Comparison of ENCODE assay signal across 14 cellular contexts in the genomic region with DNA sequence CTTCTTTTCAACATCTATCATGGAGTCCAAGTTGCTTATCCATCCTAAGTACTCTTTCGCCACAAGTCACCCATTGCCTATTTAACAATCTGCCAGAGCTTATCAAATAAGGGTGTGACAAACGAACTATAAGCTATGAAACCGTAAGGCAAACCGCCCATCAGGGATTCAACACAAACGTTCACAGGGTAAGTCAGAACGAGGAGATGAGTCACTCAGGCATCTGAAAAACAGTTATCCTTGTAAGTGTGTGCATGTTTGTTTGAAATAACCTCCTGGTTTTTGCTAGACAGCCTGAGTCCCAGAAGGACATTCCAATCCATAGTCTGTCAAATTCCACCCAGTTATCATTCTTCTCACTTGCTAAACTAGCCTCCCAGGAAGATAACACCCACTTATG.
DNase-seq lines count a peak whose midpoint lies in the region; ATAC-seq, FAIRE-seq and TF ChIP-seq lines count a peak whose summit lies in the region.
"Had no signal": no experiment of that assay in that cellular context is flagged by ENCODE, and none has a peak within 500 bp of the region (broad histone marks: within the 10 kb centered on the region; RNA-seq: fewer than 3 reads in every experiment).

No MANE protein-coding gene starts in this region.

- H3K36me3 ChIP-seq in breast epithelium: no peaks in the 10 kb centered on the region
- no peaks in the 10 kb centered on the region for H3K36me3 ChIP-seq in SK-N-SH (replicated peaks in 1 of 2; ENCODE audit: control insufficient read depth in 1 of 2, insufficient read depth in 2 of 2, low read length in 1 of 2)
- H3K36me3 ChIP-seq in naive thymus-derived CD4-positive, alpha-beta T cell (ENCODE audit: control insufficient read depth in 2 of 3, insufficient read depth in 3 of 3, low read length in 3 of 3): no peaks in the 10 kb centered on the region
- no peaks in the 10 kb centered on the region for H3K36me3 ChIP-seq in uterus
- H3K36me3 ChIP-seq: suprapubic skin had no signal

- H3K9ac ChIP-seq in SK-N-SH: no peak overlapping the region

- H3K4me1 ChIP-seq in breast epithelium (no peaks in the 10 kb centered on the region), SK-N-SH (ENCODE audit: control insufficient read depth in 1 of 2, insufficient read depth in 2 of 2, low read depth in 1 of 2, low read length in 1 of 2) (no peaks in the 10 kb centered on the region), uterus (no peaks in the 10 kb centered on the region)
- H3K4me1 ChIP-seq in naive thymus-derived CD4-positive, alpha-beta T cell (ENCODE audit: control insufficient read depth in 2 of 2, insufficient read depth in 2 of 2, low read length in 2 of 2): no peaks in the 10 kb centered on the region
- H3K4me1 ChIP-seq: suprapubic skin had no signal

- H2AFZ ChIP-seq in SK-N-SH (ENCODE audit: low read depth): no peak overlapping the region

- H3K4me3 ChIP-seq in breast epithelium (no peak overlapping the region), SK-N-SH (ENCODE audit: low read depth in 2 of 2, low read length in 1 of 2) (no peak overlapping the region), fibroblast of the aortic adventitia (ENCODE audit: low read depth, low read length) (no peak overlapping the region), uterus (no peak overlapping the region)
- H3K4me3 ChIP-seq in naive thymus-derived CD4-positive, alpha-beta T cell (ENCODE audit: low read length): no peak overlapping the region
- H3K4me3 ChIP-seq: suprapubic skin had no signal

- no peak for TF ChIP-seq RAD21 in SK-N-SH (IDR thresholded peaks at IDR 0.05; ENCODE audit: low read length)

- H3K4me3 Mint-ChIP-seq in MCF 10A (ENCODE audit: unreplicated experiment): no peak overlapping the region
- H3K4me3 Mint-ChIP-seq in naive thymus-derived CD4-positive, alpha-beta T cell: no peak overlapping the region
- H3K4me3 Mint-ChIP-seq in activated naive CD4-positive, alpha-beta T cell treated with anti-CD3 and anti-CD28 coated beads, Interleukin-2, amount 10 ng/mL, durations not matched to agents 7 days and 5 days: no peak overlapping the region
- H3K4me3 Mint-ChIP-seq: activated naive CD8-positive, alpha-beta T cell treated with anti-CD3 and anti-CD28 coated beads for 36 hours had no signal

- H3K27me3 ChIP-seq in breast epithelium (peaks cover 0 to 6% of the 10 kb centered on the region in 2 donors), SK-N-SH (ENCODE audit: insufficient read depth) (no peaks in the 10 kb centered on the region), uterus (no peaks in the 10 kb centered on the region)
- no peaks in the 10 kb centered on the region for H3K27me3 ChIP-seq in naive thymus-derived CD4-positive, alpha-beta T cell (ENCODE audit: control insufficient read depth in 2 of 2, insufficient read depth in 2 of 2, low read length in 2 of 2)

- no peaks in the 10 kb centered on the region for H3K79me2 ChIP-seq in SK-N-SH (ENCODE audit: insufficient read depth)

- H3K4me2 ChIP-seq in SK-N-SH: no peak overlapping the region

- intact Hi-C loops in MCF 10A (cut with micrococcal nuclease) (no loop called here), breast epithelium (cut with DNase I; ENCODE audit: low total_unique reads) (no loop called here), uterus (cut with DNase I; ENCODE audit: low total_unique reads) (no loop called here)
- intact Hi-C loops in naive thymus-derived CD4-positive, alpha-beta T cell (cut with micrococcal nuclease): no loop called here

- peak; percentile 74 for FAIRE-seq in urothelium cell line (lab: Jason Lieb, UNC)
- FAIRE-seq: colon had no signal

- TF ChIP-seq POLR2A in breast epithelium (IDR thresholded peaks at IDR 0.05) (no peak), uterus (IDR thresholded peaks at IDR 0.05) (no peak)

- no peak for ATAC-seq in naive thymus-derived CD4-positive, alpha-beta T cell

- 4% methylated on average over 6 of the region's 6 CpGs for WGBS in SK-N-SH (ENCODE audit: low lambda C conversion rate)

- no TSS peak for BruUV-seq in MCF 10A (replicated peaks; lab: Mats Ljungman, UMichigan)

- no peaks in the 10 kb centered on the region for H3F3A ChIP-seq in SK-N-SH (replicated peaks; ENCODE audit: insufficient read depth)

- no peaks in the 10 kb centered on the region for H3K9me3 Mint-ChIP-seq in MCF 10A (ENCODE audit: unreplicated experiment)
- H3K9me3 Mint-ChIP-seq in naive thymus-derived CD4-positive, alpha-beta T cell: peaks cover 0 to 11% (median 2%) of the 10 kb centered on the region in 11 donors
- H3K9me3 Mint-ChIP-seq in activated naive CD4-positive, alpha-beta T cell treated with anti-CD3 and anti-CD28 coated beads, Interleukin-2, amount 10 ng/mL, durations not matched to agents 7 days and 5 days: no peaks in the 10 kb centered on the region

- no peaks in the 10 kb centered on the region for H4K20me1 ChIP-seq in SK-N-SH (ENCODE audit: insufficient read depth)

- H3K27ac ChIP-seq in breast epithelium: no peak overlapping the region
- H3K27ac ChIP-seq in SK-N-SH (ENCODE audit: low read depth in 2 of 2, low read length in 1 of 2): no peak overlapping the region
- H3K27ac ChIP-seq in naive thymus-derived CD4-positive, alpha-beta T cell (ENCODE audit: low read depth, low read length): no peak overlapping the region
- no peak overlapping the region for H3K27ac ChIP-seq in uterus
- H3K27ac ChIP-seq: suprapubic skin had no signal

- CTCF ChIA-PET in MCF 10A (lab: Yijun Ruan, JAX) (interaction anchor here (1.7 kb wide), 1 partner anchor 21 kb away, joined by 4 read pairs; no protein-coding TSS in a partner anchor), SK-N-SH (lab: Yijun Ruan, JAX) (no interaction called here)
- CTCF ChIA-PET in naive thymus-derived CD4-positive, alpha-beta T cell (lab: Charles Lee): no interaction called here
- CTCF ChIA-PET in activated naive CD4-positive, alpha-beta T cell treated with anti-CD3 and anti-CD28 coated beads, Interleukin-2, amount 10 ng/mL, durations not matched to agents 7 days and 5 days (lab: Charles Lee): no interaction called here

- TF ChIP-seq EP300 in SK-N-SH (IDR thresholded peaks at IDR 0.05; ENCODE audit: borderline replicate concordance in 1 of 2, low read depth in 1 of 2, low read length in 1 of 2): no peak

- H3K36me3 Mint-ChIP-seq in MCF 10A (ENCODE audit: insufficient read depth, unreplicated experiment): no peaks in the 10 kb centered on the region
- no peaks in the 10 kb centered on the region for H3K36me3 Mint-ChIP-seq in naive thymus-derived CD4-positive, alpha-beta T cell
- H3K36me3 Mint-ChIP-seq in activated naive CD4-positive, alpha-beta T cell treated with anti-CD3 and anti-CD28 coated beads, Interleukin-2, amount 10 ng/mL, durations not matched to agents 7 days and 5 days: no peaks in the 10 kb centered on the region
- H3K36me3 Mint-ChIP-seq: activated naive CD8-positive, alpha-beta T cell treated with anti-CD3 and anti-CD28 coated beads for 36 hours had no signal

- no peak for TF ChIP-seq CTCF in MCF 10A (IDR thresholded peaks at IDR 0.05; ENCODE audit: unreplicated experiment)
- no peak for TF ChIP-seq CTCF in breast epithelium (IDR thresholded peaks at IDR 0.05)
- TF ChIP-seq CTCF in SK-N-SH (IDR thresholded peaks at IDR 0.05): no peak
- TF ChIP-seq CTCF in fibroblast of the aortic adventitia (IDR thresholded peaks at IDR 0.05; ENCODE audit: insufficient read depth, low read length): no peak
- TF ChIP-seq CTCF in uterus (IDR thresholded peaks at IDR 0.05): no peak

- no peaks in the 10 kb centered on the region for H3K27me3 Mint-ChIP-seq in MCF 10A (ENCODE audit: insufficient read depth, unreplicated experiment)
- peaks cover 0 to 13% (median 5%) of the 10 kb centered on the region in 5 donors for H3K27me3 Mint-ChIP-seq in naive thymus-derived CD4-positive, alpha-beta T cell
- H3K27me3 Mint-ChIP-seq in activated naive CD4-positive, alpha-beta T cell treated with anti-CD3 and anti-CD28 coated beads, Interleukin-2, amount 10 ng/mL, durations not matched to agents 7 days and 5 days: no peaks in the 10 kb centered on the region

- POLR2A ChIA-PET in MCF 10A (lab: Yijun Ruan, JAX) (interaction anchor here (0.6 kb wide), 1 partner anchor 9 kb away, joined by 3 read pairs; no protein-coding TSS in a partner anchor), SK-N-SH (lab: Yijun Ruan, JAX) (no interaction called here)
- POLR2A ChIA-PET in naive thymus-derived CD4-positive, alpha-beta T cell (lab: Charles Lee): no interaction called here

- H3K4me1 Mint-ChIP-seq in MCF 10A (ENCODE audit: insufficient read depth, unreplicated experiment): peaks cover 22% of the 10 kb centered on the region
- no peaks in the 10 kb centered on the region for H3K4me1 Mint-ChIP-seq in naive thymus-derived CD4-positive, alpha-beta T cell
- no peaks in the 10 kb centered on the region for H3K4me1 Mint-ChIP-seq in activated naive CD4-positive, alpha-beta T cell treated with anti-CD3 and anti-CD28 coated beads, Interleukin-2, amount 10 ng/mL, durations not matched to agents 7 days and 5 days
- H3K4me1 Mint-ChIP-seq: activated naive CD8-positive, alpha-beta T cell treated with anti-CD3 and anti-CD28 coated beads for 36 hours had no signal

- H3K9me3 ChIP-seq in breast epithelium (no peaks in the 10 kb centered on the region), SK-N-SH (no peaks in the 10 kb centered on the region), uterus (no peaks in the 10 kb centered on the region)
- no peaks in the 10 kb centered on the region for H3K9me3 ChIP-seq in naive thymus-derived CD4-positive, alpha-beta T cell (ENCODE audit: control insufficient read depth in 2 of 3, low read length in 3 of 3)
- H3K9me3 ChIP-seq: suprapubic skin had no signal

- no peak overlapping the region for H3K27ac Mint-ChIP-seq in MCF 10A (ENCODE audit: low read depth, unreplicated experiment)
- no peak overlapping the region for H3K27ac Mint-ChIP-seq in naive thymus-derived CD4-positive, alpha-beta T cell
- no peak overlapping the region for H3K27ac Mint-ChIP-seq in activated naive CD4-positive, alpha-beta T cell treated with anti-CD3 and anti-CD28 coated beads, Interleukin-2, amount 10 ng/mL, durations not matched to agents 7 days and 5 days
- H3K27ac Mint-ChIP-seq: activated naive CD8-positive, alpha-beta T cell treated with anti-CD3 and anti-CD28 coated beads for 36 hours had no signal

- DNase-seq in MCF 10A (ENCODE audit: unreplicated experiment) (peak; percentile 64), breast epithelium (ENCODE audit: low spot score in 2 of 2) (no peak), SK-N-SH (no peak), fibroblast of the aortic adventitia (ENCODE audit: low read depth) (peak; percentile 1), urothelium cell line (ENCODE audit: low spot score) (peak; percentile 60), uterus (no peak)
- DNase-seq in naive thymus-derived CD4-positive, alpha-beta T cell: no peak
- DNase-seq in activated naive CD4-positive, alpha-beta T cell treated with anti-CD3 and anti-CD28 coated beads, Interleukin-2, amount 10 ng/mL, durations not matched to agents 7 days and 5 days: no peak
- DNase-seq: activated CD4-positive, alpha-beta T cell treated with anti-CD3 and anti-CD28 coated beads for 1 hour; activated naive CD8-positive, alpha-beta T cell treated with anti-CD3 and anti-CD28 coated beads for 36 hours; NCI-H1092; T-helper 1 cell had no signal

- no peaks in the 10 kb centered on the region for H3K9me2 ChIP-seq in SK-N-SH

TF ChIP-seq in SK-N-SH, 30 proteins besides CTCF, POLR2A, EP300 and RAD21 (continues in another document):
- peak; percentile 20; the same call in 1 of the 2 replicates for TF ChIP-seq FOSL2 (IDR thresholded peaks at IDR 0.05; ENCODE audit: borderline replicate concordance, low read depth)

Comparison
In these comparisons a context has a peak if more than half of its experiments do, and no peak if none do; other contexts are left out.
1. DNase-seq: peak in MCF 10A (single experiment), fibroblast of the aortic adventitia (single experiment) and urothelium cell line (single experiment); none in breast epithelium (0 of 2), SK-N-SH (single experiment), naive thymus-derived CD4-positive, alpha-beta T cell (0 of 9), activated naive CD4-positive, alpha-beta T cell treated with anti-CD3 and anti-CD28 coated beads, Interleukin-2, amount 10 ng/mL, durations not matched to agents 7 days and 5 days (single experiment) and uterus (0 of 2).